Comparison of ENCODE assay signal across 35 cellular contexts in the genomic region with DNA sequence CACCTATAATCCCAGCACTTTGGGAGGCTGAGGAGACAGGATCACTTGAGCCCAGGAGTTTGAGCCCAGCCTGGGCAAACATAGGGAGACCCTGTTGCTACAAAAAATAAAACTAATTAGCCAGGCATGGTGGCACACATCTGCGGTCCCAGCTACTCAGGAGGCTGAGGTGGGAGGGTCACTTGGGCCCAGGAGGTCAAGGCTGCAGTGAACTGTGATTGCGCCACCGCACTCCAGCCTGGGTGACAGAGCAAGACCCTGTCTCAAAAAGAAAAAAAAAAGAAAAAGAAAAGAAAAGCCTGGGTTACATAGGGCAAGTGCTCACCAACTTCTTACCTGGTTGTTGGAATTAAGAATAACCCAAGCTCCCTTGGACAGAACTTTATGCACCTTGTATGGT. TPM values are rescaled to one million over a fixed set of nuclear protein-coding genes. Genes with fewer than 3 reads are reported as not detected.
"Had no signal": no experiment of that assay in that cellular context is flagged by ENCODE, and none has a peak within 500 bp of the region (broad histone marks: within the 10 kb centered on the region; RNA-seq: fewer than 3 reads in every experiment).

No MANE protein-coding gene starts in this region.

- DNase-seq: Karpas-422, Kasumi-1, MG63, MM.1S, NCI-H1048, NCI-H1092, NCI-H1092 treated with DMSO at 0.1 percent for 48 hours, NCI-H1105, NCI-H1105 treated with DMSO at 0.1 percent for 48 hours, NCI-H1417, NCI-H1417 treated with DMSO at 0.1 percent for 48 hours, NCI-H1436, NCI-H1436 treated with DMSO at 0.1 percent for 48 hours, NCI-H146, NCI-H1694, NCI-H1694 treated with DMSO at 0.1 percent for 48 hours, NCI-H187, NCI-H187 treated with DMSO at 0.1 percent for 48 hours, NCI-H1930, NCI-H2029, NCI-H2029 treated with DMSO at 0.1 percent for 48 hours, NCI-H2081, NCI-H2081 treated with DMSO at 0.1 percent for 48 hours, NCI-H2107, NCI-H2171, NCI-H2171 treated with DMSO at 0.1 percent for 48 hours, NCI-H2227 treated with DMSO at 0.1 percent for 48 hours, NCI-H226, NCI-H345, NCI-H446, NCI-H446 treated with DMSO at 0.1 percent for 48 hours, NCI-H510A, NCI-H510A treated with DMSO at 0.1 percent for 48 hours, NCI-H524 had no signal

- H3K36me3 ChIP-seq: MG63 had no signal

- H3K4me3 ChIP-seq: MG63 had no signal

- H3K27me3 ChIP-seq: MG63 had no signal

- H3K9me3 ChIP-seq: MG63 had no signal

RNA-seq across cellular contexts. Expression of gene MYB, which starts 14.6 kb away (rescaled TPM):
- total RNA-seq: MCF 10A had no signal
